8 cellular contexts compared by ENCODE assay signal in the genomic region with DNA sequence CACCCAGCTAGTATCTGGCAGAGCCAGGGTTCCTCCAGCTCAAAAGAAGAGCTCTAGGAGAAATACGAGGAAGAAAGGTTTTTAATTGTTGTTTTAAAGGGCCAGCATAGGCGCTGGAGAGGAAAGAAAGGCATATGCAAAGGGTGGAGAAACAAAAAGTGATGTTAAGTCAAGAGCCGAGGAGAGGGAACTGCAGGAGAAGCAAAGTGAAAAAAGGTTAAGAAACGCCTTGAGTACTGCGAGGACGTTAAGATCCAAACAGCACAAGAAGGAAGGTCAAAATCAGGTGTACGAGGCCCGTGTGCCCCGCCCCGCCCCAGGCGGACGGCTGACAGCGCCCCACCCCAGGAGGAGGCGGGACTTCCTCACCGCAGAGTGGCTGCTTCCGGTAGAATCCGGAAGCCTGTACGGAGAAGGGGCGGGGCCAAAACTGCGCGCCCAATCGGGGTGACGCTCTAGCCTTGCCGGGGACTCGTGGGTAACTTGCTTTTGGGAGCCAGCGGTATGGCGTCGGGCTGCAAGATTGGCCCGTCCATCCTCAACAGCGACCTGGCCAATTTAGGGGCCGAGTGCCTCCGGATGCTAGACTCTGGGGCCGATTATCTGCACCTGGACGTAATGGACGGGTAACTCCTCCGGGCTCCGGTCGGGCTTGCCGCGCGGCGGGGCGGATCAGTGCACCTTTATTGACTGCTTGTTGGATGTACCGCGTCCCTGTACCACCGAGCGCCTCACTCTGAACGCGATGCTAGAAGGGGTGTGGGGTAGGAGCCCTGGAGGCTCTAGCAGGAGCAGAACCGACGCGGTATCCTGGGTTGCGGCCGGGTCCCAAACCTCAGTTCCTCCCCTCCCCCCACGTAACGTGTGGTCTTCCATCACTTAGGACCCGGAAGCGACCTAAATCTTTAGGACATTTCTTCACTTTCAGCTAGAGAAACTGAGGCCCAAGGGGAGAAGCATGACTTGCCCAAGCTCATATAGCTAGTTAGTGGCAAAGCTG. TPM values are rescaled to one million over a fixed set of nuclear protein-coding genes. Genes with fewer than 3 reads are reported as not detected.
DNase-seq lines count a peak whose midpoint lies in the region; ATAC-seq and TF ChIP-seq lines count a peak whose summit lies in the region.

A gene (plus strand): TSS at position 481 of the 1,000 bp plus-strand sequence. CDS start 24 bp downstream, at position 505.

- peak within 1 kb of the TSS; percentile 94 for H3K4me3 ChIP-seq in IMR-90 (ENCODE audit: insufficient read depth, low read depth, low read length)

- peak within 1 kb of the TSS; percentile 71 for H3K23ac ChIP-seq in IMR-90 (ENCODE audit: low read depth, low read length)

- no peak for TF ChIP-seq CTCF in IMR-90 (conservative IDR thresholded peaks at IDR 0.05; ENCODE audit: low read depth, low read length)

- peak within 1 kb of the TSS; percentile 42; the same call in 1 of the 2 replicates for H3K18ac ChIP-seq in IMR-90 (ENCODE audit: low read depth, low read length)

- H2AK9ac ChIP-seq in IMR-90 (replicated peaks; ENCODE audit: low read depth, low read length, poor library complexity), result peak within 1 kb of the TSS; percentile 96

- peaks cover 1% of the 10 kb centered on the region; the same call in 1 of the 2 replicates for H3K36me3 ChIP-seq in IMR-90 (ENCODE audit: control insufficient read depth, insufficient read depth, low read length)

- peak within 1 kb of the TSS; percentile 39 for H2BK5ac ChIP-seq in IMR-90 (ENCODE audit: low read depth, low read length, poor library complexity, severe bottlenecking)

- intact Hi-C loops in IMR-90 (cut with micrococcal nuclease), result loop anchor here (1.0 kb wide), 1 partner anchor 168 kb away; no protein-coding TSS in a partner anchor

- H3K4me1 ChIP-seq in IMR-90 (ENCODE audit: control insufficient read depth, insufficient read depth, low read length), result peaks cover 5% of the 10 kb centered on the region

- H3K9me1 ChIP-seq in IMR-90 (ENCODE audit: insufficient read depth, low read length), result no peaks in the 10 kb centered on the region

- peak within 1 kb of the TSS; percentile 92 for H2AFZ ChIP-seq in IMR-90 (replicated peaks; ENCODE audit: low read length, poor library complexity)

- H2BK120ac ChIP-seq in IMR-90 (ENCODE audit: low read depth, low read length), result 0 out of 2 replicates have a peak within 1 kb of the TSS, but pooled peaks have one; percentile 18

- H4K8ac ChIP-seq in IMR-90 (ENCODE audit: low read depth in 2 of 2, low read length in 2 of 2), result peak within 1 kb of the TSS; percentile 90 to 99

- peak within 1 kb of the TSS; percentile 88 for H3K4ac ChIP-seq in IMR-90 (ENCODE audit: low read depth, low read length)

- DNase-seq in DMS 273 (lab: John Stamatoyannopoulos, UW; ENCODE audit: unreplicated experiment) (peak; percentile 98), IMR-90 (peak; percentile 88), OCI-M1 (lab: John Stamatoyannopoulos, UW) (peak; percentile 97), activated T-cell treated with anti-CD3 and anti-CD28 coated beads for 24 hours (ENCODE audit: low read depth) (peak; percentile 98), epidermal melanocyte (ENCODE audit: insufficient read length, low spot score) (peak; percentile 68), middle frontal gyrus (ENCODE audit: extremely low spot score, low spot score) (peak; percentile 94)
- DNase-seq in stimulated activated CD8-positive, alpha-beta memory T cell treated with anti-CD3 and anti-CD28 coated beads, Interleukin-2, amount 100 ng/mL, for 48 hours (ENCODE audit: low read depth in 2 of 2), result peak; percentile 97

- CTCF ChIA-PET in IMR-90 (lab: Yijun Ruan, JAX), result no interaction called here

- peaks cover 2 to 17% of the 10 kb centered on the region in 2 experiments; a peak in 3 of 4 replicates for H3K79me1 ChIP-seq in IMR-90 (ENCODE audit: low read depth in 1 of 2, low read length in 2 of 2)

- TF ChIP-seq RAD21 in IMR-90 (IDR thresholded peaks at IDR 0.05; ENCODE audit: low read length), result no peak

- peak within 1 kb of the TSS; percentile 96 for H3K14ac ChIP-seq in IMR-90 (replicated peaks; ENCODE audit: low read depth, low read length)

- TF ChIP-seq POLR2A in IMR-90 (IDR thresholded peaks at IDR 0.05; ENCODE audit: low read depth, low read length), result peak; percentile 58; the same call in 1 of the 2 replicates

- peak; percentile 100 for ATAC-seq in GM21528 (IDR thresholded peaks at IDR 0.05; ENCODE audit: low FRiP score, unreplicated experiment)
- peak; percentile 100 for ATAC-seq in IMR-90 (ENCODE audit: low read depth)

- H4K5ac ChIP-seq in IMR-90 (ENCODE audit: low read depth, low read length), result peak within 1 kb of the TSS; percentile 96

- no peaks in the 10 kb centered on the region for H3K9me3 ChIP-seq in IMR-90 (ENCODE audit: control insufficient read depth, insufficient read depth, low read length)

- POLR2A ChIA-PET in IMR-90 (lab: Charles Lee; ENCODE audit: unreplicated experiment), result no interaction called here

- H3K27me3 ChIP-seq in IMR-90 (ENCODE audit: control insufficient read depth, insufficient read depth, low read length), result no peaks in the 10 kb centered on the region

- peak within 1 kb of the TSS; percentile 97 for H3K4me2 ChIP-seq in IMR-90 (ENCODE audit: low read depth, low read length)

- 1% methylated on average over 25 of the region's 58 CpGs; no CpG with 5 or more reads in 1 of the 2 experiments for WGBS in IMR-90 (ENCODE audit: extremely low coverage in 2 of 2, insufficient read length in 1 of 2), 2 experiments

- peaks cover 3% of the 10 kb centered on the region; the same call in 1 of the 2 replicates for H4K20me1 ChIP-seq in IMR-90 (ENCODE audit: insufficient read depth, low read length)

- H3K56ac ChIP-seq in IMR-90 (ENCODE audit: extremely low read depth, insufficient read depth, low read length), result peak within 1 kb of the TSS; percentile 83

- H4K91ac ChIP-seq in IMR-90 (ENCODE audit: insufficient read depth, low read depth, low read length), result peak within 1 kb of the TSS; percentile 73

- H2BK15ac ChIP-seq in IMR-90 (ENCODE audit: low read depth, low read length), result 0 out of 3 replicates have a peak within 1 kb of the TSS, but pooled peaks have one; percentile 48

- H2AK5ac ChIP-seq in IMR-90 (ENCODE audit: low read depth, low read length), result peak within 1 kb of the TSS; percentile 40; the same call in 1 of the 2 replicates

- H3K9ac ChIP-seq in IMR-90 (ENCODE audit: low read depth, low read length), result peak within 1 kb of the TSS; percentile 89

- no peak within 1 kb of the TSS for H2BK20ac ChIP-seq in IMR-90 (ENCODE audit: low read depth, low read length)

- TSS peak; percentile 25 for BruUV-seq in IMR-90 (replicated peaks; lab: Mats Ljungman, UMichigan)

- dilution Hi-C loops in IMR-90 (cut with HindIII; ENCODE audit: low sequenced_read_pairs, unreplicated experiment), result no loop called here

- in situ Hi-C loops in IMR-90 (cut with MboI; ENCODE audit: low sequenced_read_pairs), result no loop called here

- H3K27ac ChIP-seq in IMR-90 (ENCODE audit: insufficient read depth, low read length), result peak within 1 kb of the TSS; percentile 76

TF ChIP-seq in IMR-90, 13 proteins besides CTCF, POLR2A, EP300 and RAD21:
- TF ChIP-seq RCOR1 (IDR thresholded peaks at IDR 0.05; ENCODE audit: insufficient replicate concordance, low read length) (no peak), SMC3 (IDR thresholded peaks at IDR 0.05; ENCODE audit: low read depth, low read length) (no peak), MXI1 (IDR thresholded peaks at IDR 0.05; ENCODE audit: borderline replicate concordance, low read depth, low read length) (peak; percentile 86; the same call in 1 of the 2 replicates), MAZ (IDR thresholded peaks at IDR 0.05; ENCODE audit: borderline replicate concordance, low read depth, low read length) (peak; percentile 94), NFE2L2 (IDR thresholded peaks at IDR 0.05; ENCODE audit: low read depth, low read length) (no peak)

RNA-seq across cellular contexts. Expression of the gene that starts here (rescaled TPM):
- total RNA-seq in IMR-90 (2012; rRNA removed), result 114 and 339 TPM in 2 replicates
- polyA plus RNA-seq in IMR-90 (2012; rRNA removed), result 55.3 and 66.7 TPM in 2 replicates
- polyA plus RNA-seq in IMR-90 (2012; cell fraction: cytosol; rRNA removed), result 62.9 and 103 TPM in 2 replicates
- polyA plus RNA-seq in IMR-90 (2012; cell fraction: nucleus; rRNA removed; ENCODE audit: low replicate concordance), result 30.8 and 44.0 TPM in 2 replicates

Comparison
In these comparisons a context has a peak if more than half of its experiments do, and no peak if none do; other contexts are left out.
1. Peak in every context shown above with its lines: DNase-seq, ATAC-seq, H3K4me3 ChIP-seq and H3K27ac ChIP-seq.